3 cellular contexts compared by ENCODE assay signal in the genomic region with DNA sequence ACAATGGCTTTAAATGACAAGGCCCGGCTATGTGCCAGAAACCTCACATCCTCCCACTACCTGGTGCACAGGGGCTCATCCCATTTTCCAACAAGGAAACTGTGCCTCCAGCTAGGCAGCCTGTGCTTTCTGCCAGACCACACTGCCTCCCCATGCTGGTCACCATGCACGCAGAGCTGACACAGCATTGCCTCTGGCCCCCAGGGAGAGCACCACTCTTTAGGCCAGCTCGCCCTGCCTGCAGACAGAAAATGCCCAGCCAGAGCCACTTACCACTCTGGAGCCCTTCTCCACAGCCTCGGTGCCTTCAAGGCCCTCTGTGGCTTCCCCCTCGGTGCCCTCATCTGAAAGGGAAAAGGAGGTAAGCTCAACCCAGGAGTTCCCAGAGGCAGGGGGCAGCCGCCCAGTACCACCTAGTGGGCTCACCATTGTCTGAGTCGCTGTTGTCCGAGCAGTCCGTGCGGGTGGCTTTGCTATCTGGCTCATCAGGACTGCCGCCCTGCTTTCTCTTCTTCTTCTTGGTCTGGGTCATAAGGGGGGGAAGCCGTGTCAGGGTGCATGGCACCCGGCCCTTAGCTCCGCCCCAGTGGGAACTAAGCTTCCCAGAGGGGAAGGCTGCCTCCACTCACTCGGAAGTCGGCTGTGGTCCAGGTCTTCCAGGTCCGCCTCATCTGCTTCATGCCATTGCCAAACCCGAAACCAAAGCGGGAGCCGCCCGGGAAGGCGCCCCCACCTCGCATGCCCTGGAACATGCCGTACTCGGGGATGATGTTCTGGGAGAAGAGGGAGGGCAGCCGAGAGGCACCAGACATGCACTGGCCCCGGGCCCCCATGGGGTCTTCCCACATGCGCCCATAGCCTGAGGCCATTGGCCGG.
TF ChIP-seq lines count a peak whose summit lies in the region.

No MANE protein-coding gene starts in this region.

TF ChIP-seq in GM23338, 12 proteins besides CTCF, POLR2A, EP300 and RAD21:
- TF ChIP-seq CREB1 (CRISPR knock-in tag; IDR thresholded peaks at IDR 0.05; ENCODE audit: low read depth) (no peak), ZNF114 (CRISPR knock-in tag; IDR thresholded peaks at IDR 0.05) (no peak), POLR2AphosphoS5 (IDR thresholded peaks at IDR 0.05; ENCODE audit: low read depth) (no peak), REST (IDR thresholded peaks at IDR 0.05; ENCODE audit: unreplicated experiment) (no peak), JUNB (IDR thresholded peaks at IDR 0.05; ENCODE audit: unreplicated experiment) (no peak), ETS1 (IDR thresholded peaks at IDR 0.05) (no peak)

TF ChIP-seq in H1, 55 proteins besides CTCF, POLR2A, EP300 and RAD21:
- TF ChIP-seq TEAD4 (IDR thresholded peaks at IDR 0.05; ENCODE audit: low read depth, low read length) (no peak), GTF2F1 (IDR thresholded peaks at IDR 0.05; ENCODE audit: borderline replicate concordance, low read depth, low read length) (no peak), GABPA (IDR thresholded peaks at IDR 0.05; ENCODE audit: borderline replicate concordance, insufficient read depth, low read length) (no peak)
TF ChIP-seq in H1: peak in this region for 0.

TF ChIP-seq in SK-N-SH, 30 proteins besides CTCF, POLR2A, EP300 and RAD21:
- TF ChIP-seq ELF1 (IDR thresholded peaks at IDR 0.05) (no peak), EZH2phosphoT487 (IDR thresholded peaks at IDR 0.05; ENCODE audit: borderline replicate concordance, low read depth) (no peak), USF2 (IDR thresholded peaks at IDR 0.05; ENCODE audit: borderline replicate concordance, low read depth, low read length) (no peak), RFX5 (IDR thresholded peaks at IDR 0.05; ENCODE audit: low read length) (no peak), USF1 (IDR thresholded peaks at IDR 0.05; ENCODE audit: borderline replicate concordance, low read depth) (no peak), TEAD4 (IDR thresholded peaks at IDR 0.05; ENCODE audit: borderline replicate concordance, insufficient read depth) (no peak), SIN3A (IDR thresholded peaks at IDR 0.05; ENCODE audit: borderline replicate concordance, low read depth, low read length) (no peak), IRF3 (IDR thresholded peaks at IDR 0.05; ENCODE audit: low read depth, low read length) (no peak), MXI1 (IDR thresholded peaks at IDR 0.05; ENCODE audit: low read depth, low read length) (no peak), PBX3 (IDR thresholded peaks at IDR 0.05) (no peak), POLR2AphosphoS5 (IDR thresholded peaks at IDR 0.05; ENCODE audit: low read depth, low read length) (no peak), RCOR1 (IDR thresholded peaks at IDR 0.05; ENCODE audit: low read length) (no peak)
- TF ChIP-seq, protein P1, sequence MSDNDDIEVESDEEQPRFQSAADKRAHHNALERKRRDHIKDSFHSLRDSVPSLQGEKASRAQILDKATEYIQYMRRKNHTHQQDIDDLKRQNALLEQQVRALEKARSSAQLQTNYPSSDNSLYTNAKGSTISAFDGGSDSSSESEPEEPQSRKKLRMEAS (IDR thresholded peaks at IDR 0.05; ENCODE audit: low read depth): no peak
